ENCODE assay signal across 20 cellular contexts in genomic region chr18:50909261-50909660, GRCh38.
"Had no signal": no experiment of that assay in that cellular context is flagged by ENCODE, and none has a peak within 500 bp of the region (broad histone marks: within the 10 kb centered on the region; RNA-seq: fewer than 3 reads in every experiment).

No MANE protein-coding gene starts in this region.

- H3K9me3 ChIP-seq: gastrocnemius medialis, upper lobe of right lung had no signal

- H3K27ac Mint-ChIP-seq: activated naive CD8-positive, alpha-beta T cell; endodermal cell had no signal

- ATAC-seq: activated T-cell treated with anti-CD3 and anti-CD28 coated beads, Interleukin-2, amount 50 U/mL, for 4 hours; gastrocnemius medialis; natural killer cell; upper lobe of right lung had no signal

- H3K36me3 Mint-ChIP-seq: natural killer cell had no signal

- FAIRE-seq: TTC549 had no signal

- DNase-seq: activated CD4-positive, alpha-beta T cell treated with anti-CD3 and anti-CD28 coated beads for 1 hour; activated effector memory CD4-positive, alpha-beta T cell treated with anti-CD3 and anti-CD28 coated beads, Interleukin-2, amount 50 U/mL, for 16 hours; activated T-cell treated with anti-CD3 and anti-CD28 coated beads, Interleukin-2, amount 50 U/mL, for 4 hours; amniotic stem cell; cortex of kidney; endodermal cell; esophagus squamous epithelium; gastrocnemius medialis; head of caudate nucleus; hypothalamus; left ventricle myocardium inferior; natural killer cell; retina; stimulated activated CD4-positive, alpha-beta T cell treated with anti-CD3 and anti-CD28 coated beads, Interleukin-2, amount 100 ng/mL, for 48 hours; stimulated activated naive CD4-positive, alpha-beta T cell; upper lobe of right lung; WERI-Rb-1 had no signal

- H3K27ac ChIP-seq: esophagus squamous epithelium, gastrocnemius medialis, left ventricle myocardium inferior, upper lobe of right lung, WERI-Rb-1 had no signal

- H3K27me3 ChIP-seq: esophagus squamous epithelium, gastrocnemius medialis, upper lobe of right lung had no signal

- H3K4me3 ChIP-seq: esophagus squamous epithelium, gastrocnemius medialis, left ventricle myocardium inferior, upper lobe of right lung had no signal

- H3K4me1 ChIP-seq: esophagus squamous epithelium, gastrocnemius medialis, left ventricle myocardium inferior, upper lobe of right lung had no signal

- H3K9me3 Mint-ChIP-seq: natural killer cell had no signal

- H3K4me3 Mint-ChIP-seq: activated naive CD8-positive, alpha-beta T cell; activated T-cell treated with anti-CD3 and anti-CD28 coated beads, Interleukin-2, amount 50 U/mL, for 4 hours; endodermal cell; natural killer cell had no signal

- H3K27me3 Mint-ChIP-seq: activated naive CD8-positive, alpha-beta T cell; progenitor cell of endocrine pancreas had no signal
